In the genomic region with DNA sequence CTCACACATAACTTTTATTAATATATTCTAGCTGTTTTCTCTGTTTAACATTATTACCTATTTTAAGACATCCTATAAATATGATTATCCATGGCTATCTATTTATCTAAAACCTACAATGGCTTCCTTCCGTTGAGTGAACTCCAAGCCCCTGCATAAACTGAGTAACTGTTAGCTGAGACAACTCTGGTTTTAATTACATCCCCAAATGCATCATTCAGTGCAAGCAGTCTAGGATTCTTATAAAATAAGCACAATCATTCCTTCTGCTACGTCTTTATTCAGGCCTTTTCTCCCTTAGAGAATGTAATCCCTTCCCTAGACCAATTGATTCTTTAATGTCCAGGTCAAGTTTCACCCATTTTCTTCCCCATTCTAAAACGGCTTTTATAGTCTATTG, we compare ENCODE assay signal across 28 cellular contexts. TPM values are rescaled to one million over a fixed set of nuclear protein-coding genes. Genes with fewer than 3 reads are reported as not detected.
"Had no signal": no experiment of that assay in that cellular context is flagged by ENCODE, and none has a peak within 500 bp of the region (broad histone marks: within the 10 kb centered on the region; RNA-seq: fewer than 3 reads in every experiment).

No MANE protein-coding gene starts in this region.

- H3K27me3 ChIP-seq: ascending aorta, cardiac muscle cell, SJCRH30 had no signal

- H3K4me3 ChIP-seq: ascending aorta, cardiac muscle cell, K562, SJCRH30 had no signal

- DNase-seq: activated CD4-positive, alpha-beta T cell treated with anti-CD3 and anti-CD28 coated beads for 48 hours; activated CD4-positive, alpha-beta T cell treated with anti-CD3 and anti-CD28 coated beads, Interleukin-2, amount 50 U/mL, for 4 hours; activated CD4-positive, CD25-positive, alpha-beta regulatory T cell treated with anti-CD3 and anti-CD28 coated beads, Interleukin-2, amount 50 U/mL, for 72 hours; activated CD8-positive, alpha-beta memory T cell treated with anti-CD3 and anti-CD28 coated beads, Interleukin-2, amount 50 U/mL, for 48 hours; activated CD8-positive, alpha-beta T cell treated with anti-CD3 and anti-CD28 coated beads, Interleukin-2, amount 10 ng/mL, durations not matched to agents 7 days and 5 days; activated effector memory CD4-positive, alpha-beta T cell treated with Interleukin-2 at 50 U/mL for 16 hours; activated naive CD4-positive, alpha-beta T cell; activated T-cell treated with anti-CD3 and anti-CD28 coated beads, Interleukin-2, amount 50 U/mL, for 1 hour; amniotic stem cell; Karpas-422; NCI-H1048; NCI-H1417 treated with DMSO at 0.1 percent for 48 hours; NCI-H1694; NCI-H2029; NCI-H2107; NCI-H2171 treated with DMSO at 0.1 percent for 48 hours; NCI-H226; NCI-H510A; NCI-H526 treated with DMSO at 0.1 percent for 48 hours; NCI-H82; Right ventricle myocardium superior; RPMI8226; SJCRH30 had no signal

- H3K9me3 ChIP-seq: ascending aorta, SJCRH30 had no signal

- H3K36me3 ChIP-seq: ascending aorta, cardiac muscle cell, SJCRH30 had no signal

- H3K4me1 ChIP-seq: ascending aorta, SJCRH30 had no signal

- H3K27ac ChIP-seq: ascending aorta, cardiac muscle cell, SJCRH30 had no signal

- ATAC-seq: activated CD8-positive, alpha-beta T cell treated with anti-CD3 and anti-CD28 coated beads, Interleukin-2, amount 10 ng/mL, durations not matched to agents 7 days and 5 days; K562; Panc1; WTC11 had no signal

RNA-seq across cellular contexts. Expression of a gene that starts 57.6 kb away (rescaled TPM):
- total RNA-seq: activated CD8-positive, alpha-beta T cell treated with anti-CD3 and anti-CD28 coated beads, Interleukin-2, amount 10 ng/mL, durations not matched to agents 7 days and 5 days; ascending aorta; Right ventricle myocardium superior had no signal
